Comparison of ENCODE assay signal across 24 cellular contexts in the genomic region with DNA sequence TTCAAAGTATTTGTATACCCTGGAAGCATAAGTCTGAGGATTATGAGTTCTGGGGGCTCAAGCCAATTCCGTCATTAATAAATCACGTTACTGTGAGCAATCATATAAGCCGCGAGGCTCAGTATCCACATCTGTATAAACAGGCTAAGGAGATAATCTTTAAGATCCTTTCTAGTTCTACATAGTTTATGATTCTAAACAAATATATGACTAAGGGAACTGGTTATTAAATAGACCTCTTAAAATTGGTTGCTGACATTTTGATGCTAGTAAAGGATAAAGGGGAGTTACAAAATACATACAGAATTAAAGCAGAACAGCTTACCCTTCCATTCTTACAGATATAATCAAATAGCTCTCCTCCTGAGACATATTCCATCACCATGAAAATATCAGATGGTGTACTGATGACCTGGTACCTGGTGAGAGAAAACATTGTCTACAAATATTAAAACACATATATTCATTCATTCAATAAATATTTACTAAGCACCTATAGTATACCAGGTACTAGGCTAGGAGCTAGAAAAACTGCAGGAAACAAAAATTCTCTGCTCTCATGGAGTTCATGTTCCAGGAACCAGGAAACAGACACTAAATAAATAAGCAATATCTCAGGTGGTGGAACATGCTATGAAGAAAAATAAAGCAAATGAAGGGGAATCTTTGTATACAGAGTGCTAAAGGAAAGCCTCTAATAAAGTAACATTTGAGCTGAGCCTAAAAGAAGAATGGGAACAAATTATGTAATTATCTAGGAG. TPM values are rescaled to one million over a fixed set of nuclear protein-coding genes. Genes with fewer than 3 reads are reported as not detected.
DNase-seq lines count a peak whose midpoint lies in the region; ATAC-seq, FAIRE-seq and TF ChIP-seq lines count a peak whose summit lies in the region.
"Had no signal": no experiment of that assay in that cellular context is flagged by ENCODE, and none has a peak within 500 bp of the region (broad histone marks: within the 10 kb centered on the region; RNA-seq: fewer than 3 reads in every experiment).

No MANE protein-coding gene starts in this region.

- no peaks in the 10 kb centered on the region for H3K27me3 Mint-ChIP-seq in activated CD8-positive, alpha-beta memory T cell treated with anti-CD3 and anti-CD28 coated beads, Interleukin-2, amount 10 ng/mL, durations not matched to agents 7 days and 5 days
- H3K27me3 Mint-ChIP-seq: memory B cell had no signal

- CTCF ChIA-PET in PC-3 (lab: Charles Lee): interaction anchor here (2.0 kb wide), 1 partner anchor 23 kb away, joined by 11 read pairs; the partner anchor contains the start of gene PRKAA1
- CTCF ChIA-PET in activated CD8-positive, alpha-beta memory T cell treated with anti-CD3 and anti-CD28 coated beads, Interleukin-2, amount 10 ng/mL, durations not matched to agents 7 days and 5 days (lab: Charles Lee): interaction anchor here (0.6 to 1.4 kb wide), 4 partner anchors 19 to 42 kb away, joined by 3 to 5 read pairs (median 4); partner anchors contain the start of genes PRKAA1 and TTC33

- H3K4me1 ChIP-seq in PC-3 (ENCODE audit: insufficient read depth, low read length) (peaks cover 29% of the 10 kb centered on the region), colonic mucosa (peaks cover 6% of the 10 kb centered on the region), pancreas (peaks cover 0 to 22% (median 0%) of the 10 kb centered on the region in 3 donors)
- H3K4me1 ChIP-seq: prostate gland had no signal

- H3K79me2 ChIP-seq in PC-3 (ENCODE audit: low read length): peaks cover 29% of the 10 kb centered on the region

- TF ChIP-seq CTCF in PC-3 (conservative IDR thresholded peaks at IDR 0.05; ENCODE audit: low read depth, low read length) (no peak), colonic mucosa (IDR thresholded peaks at IDR 0.05) (no peak), pancreas (IDR thresholded peaks at IDR 0.05) (no peak)

- no peak overlapping the region for H2AFZ ChIP-seq in PC-3 (ENCODE audit: low read length)

- H3K36me3 Mint-ChIP-seq in activated CD8-positive, alpha-beta memory T cell treated with anti-CD3 and anti-CD28 coated beads, Interleukin-2, amount 10 ng/mL, durations not matched to agents 7 days and 5 days: peaks cover 35% of the 10 kb centered on the region

- H3K9me3 Mint-ChIP-seq in activated CD8-positive, alpha-beta memory T cell treated with anti-CD3 and anti-CD28 coated beads, Interleukin-2, amount 10 ng/mL, durations not matched to agents 7 days and 5 days (ENCODE audit: low read depth): no peaks in the 10 kb centered on the region
- H3K9me3 Mint-ChIP-seq: memory B cell, nephron had no signal

- H3K27ac Mint-ChIP-seq in activated CD8-positive, alpha-beta memory T cell treated with anti-CD3 and anti-CD28 coated beads, Interleukin-2, amount 10 ng/mL, durations not matched to agents 7 days and 5 days: no peak overlapping the region
- H3K27ac Mint-ChIP-seq: memory B cell, nephron had no signal

- H3K27ac ChIP-seq in PC-3 (ENCODE audit: low read length): peak overlapping the region; percentile 73
- peak overlapping the region; percentile 58 for H3K27ac ChIP-seq in colonic mucosa
- H3K27ac ChIP-seq in pancreas: peak overlapping the region in 2 of 4 donors; percentile 50 to 68
- H3K27ac ChIP-seq: gastroesophageal sphincter, KMS-11, upper lobe of left lung had no signal

- POLR2A ChIA-PET in PC-3 (lab: Charles Lee; ENCODE audit: unreplicated experiment): no interaction called here

- no peak overlapping the region for H3K4me3 Mint-ChIP-seq in activated CD8-positive, alpha-beta memory T cell treated with anti-CD3 and anti-CD28 coated beads, Interleukin-2, amount 10 ng/mL, durations not matched to agents 7 days and 5 days
- H3K4me3 Mint-ChIP-seq: memory B cell, nephron had no signal

- ATAC-seq in PC-3 (peak; percentile 93), pancreas (peak; percentile 38 to 87 (median 73)), HG02763 (IDR thresholded peaks at IDR 0.05; ENCODE audit: unreplicated experiment) (no peak)
- ATAC-seq in activated CD8-positive, alpha-beta memory T cell treated with anti-CD3 and anti-CD28 coated beads, Interleukin-2, amount 10 ng/mL, durations not matched to agents 7 days and 5 days: no peak
- ATAC-seq: gastroesophageal sphincter; stimulated activated naive CD8-positive, alpha-beta T cell treated with anti-CD3 and anti-CD28 coated beads, Interleukin-15, Interleukin-2, amounts not matched to agents 100 U/mL and 50 U/mL, for 24 hours had no signal

- peaks cover 11% of the 10 kb centered on the region for H3K4me1 Mint-ChIP-seq in activated CD8-positive, alpha-beta memory T cell treated with anti-CD3 and anti-CD28 coated beads, Interleukin-2, amount 10 ng/mL, durations not matched to agents 7 days and 5 days
- H3K4me1 Mint-ChIP-seq: nephron had no signal

- H3K36me3 ChIP-seq in PC-3 (ENCODE audit: low read depth, low read length): peaks cover 36% of the 10 kb centered on the region
- peaks cover 4% of the 10 kb centered on the region for H3K36me3 ChIP-seq in colonic mucosa
- peaks cover 0 to 6% (median 0%) of the 10 kb centered on the region in 3 donors for H3K36me3 ChIP-seq in pancreas
- H3K36me3 ChIP-seq: prostate gland had no signal

- FAIRE-seq in H54 (lab: Jason Lieb, UNC) (peak; percentile 33), pancreas (lab: Jason Lieb, UNC) (no peak)
- FAIRE-seq: TTC549 had no signal

- no peak for DNase-seq in H54 (ENCODE audit: insufficient read length, low spot score)
- DNase-seq in PC-3: peak; percentile 52
- no peak for DNase-seq in colonic mucosa
- DNase-seq in pancreas: no peak
- no peak for DNase-seq in globus pallidus (ENCODE audit: low spot score)
- DNase-seq in activated CD8-positive, alpha-beta memory T cell treated with anti-CD3 and anti-CD28 coated beads, Interleukin-2, amount 10 ng/mL, durations not matched to agents 7 days and 5 days: no peak
- DNase-seq: activated CD4-positive, alpha-beta T cell treated with anti-CD3 and anti-CD28 coated beads for 4 hours; activated gamma-delta T cell; amygdala; GOT3; kidney glomerular epithelial cell; NCI-H1092 treated with DMSO at 0.1 percent for 48 hours; NCI-H2081; NCI-H510A; stimulated activated CD4-positive, alpha-beta T cell treated with anti-CD3 and anti-CD28 coated beads, Interleukin-2, amount 100 ng/mL, for 24 hours; stimulated activated naive CD8-positive, alpha-beta T cell treated with anti-CD3 and anti-CD28 coated beads, Interleukin-15, Interleukin-2, amounts not matched to agents 100 U/mL and 50 U/mL, for 24 hours; upper lobe of left lung had no signal

- no peak for TF ChIP-seq POLR2A in H54 (IDR thresholded peaks at IDR 0.05; ENCODE audit: low read depth, low read length)

- peak overlapping the region; percentile 35 for H3K9ac ChIP-seq in PC-3 (ENCODE audit: low read length)
- peak overlapping the region in 1 of 2 donors; percentile 62 for H3K9ac ChIP-seq in colonic mucosa (ENCODE audit: low read depth in 2 of 2, low read length in 2 of 2)
- H3K9ac ChIP-seq: KMS-11 had no signal

- intact Hi-C loops in PC-3 (cut with micrococcal nuclease): loop anchor here (1.0 to 2.0 kb wide), 2 partner anchors 18 to 21 kb away; no protein-coding TSS in a partner anchor
- intact Hi-C loops in colonic mucosa (cut with DNase I): no loop called here
- intact Hi-C loops in pancreas (cut with DNase I): no loop called here

- peaks cover 13% of the 10 kb centered on the region; the same call in 1 of the 2 replicates for H4K20me1 ChIP-seq in PC-3 (ENCODE audit: low read length)

- H3K4me2 ChIP-seq in PC-3 (ENCODE audit: low read length): peak overlapping the region; percentile 24
- H3K4me2 ChIP-seq: KMS-11 had no signal

- H3K9me3 ChIP-seq in PC-3 (ENCODE audit: low read length): no peaks in the 10 kb centered on the region
- H3K9me3 ChIP-seq in colonic mucosa: no peaks in the 10 kb centered on the region
- no peaks in the 10 kb centered on the region for H3K9me3 ChIP-seq in pancreas
- H3K9me3 ChIP-seq: gastroesophageal sphincter, prostate gland, upper lobe of left lung had no signal

- 64 to 78% methylated on average over 4 of the region's 4 CpGs for WGBS in pancreas, 2 donors

- H3K27me3 ChIP-seq in PC-3 (ENCODE audit: low read length) (no peaks in the 10 kb centered on the region), colonic mucosa (no peaks in the 10 kb centered on the region), pancreas (no peaks in the 10 kb centered on the region)
- H3K27me3 ChIP-seq: gastroesophageal sphincter, upper lobe of left lung had no signal

- H3K9me2 ChIP-seq in PC-3 (replicated peaks; ENCODE audit: low read length): no peaks in the 10 kb centered on the region

- BruUV-seq in PC-3 (replicated peaks; lab: Mats Ljungman, UMichigan): no TSS peak

- peaks cover 15% of the 10 kb centered on the region for H3F3A ChIP-seq in PC-3 (ENCODE audit: low read length, unreplicated experiment)

- no peak overlapping the region for H3K4me3 ChIP-seq in PC-3 (ENCODE audit: low read length)
- H3K4me3 ChIP-seq in colonic mucosa: no peak overlapping the region
- H3K4me3 ChIP-seq in pancreas: no peak overlapping the region
- H3K4me3 ChIP-seq: gastroesophageal sphincter, prostate gland, upper lobe of left lung had no signal

RNA-seq across cellular contexts. Expression of gene TTC33, which starts 19.5 kb away (rescaled TPM):
- total RNA-seq in PC-3 (2014; rRNA removed): 9.0 and 11.6 TPM in 2 replicates
- 10 to 100 TPM; 10.6 to 19.8 TPM for total RNA-seq in colonic mucosa
- total RNA-seq in pancreas: 1 to 10 TPM; 4.3 to 8.7 (median 6.0) TPM
- 1 to 10 TPM; 3.0 to 5.9 TPM for polyA plus RNA-seq in pancreas
- 10 to 100 TPM; 16.3 to 17.7 TPM for total RNA-seq in activated CD8-positive, alpha-beta memory T cell treated with anti-CD3 and anti-CD28 coated beads, Interleukin-2, amount 10 ng/mL, durations not matched to agents 7 days and 5 days

RNA-seq across cellular contexts. Expression of gene PRKAA1, which starts 22.9 kb away (rescaled TPM):
- total RNA-seq in PC-3 (2014; rRNA removed): 84.5 and 86.0 TPM in 2 replicates
- total RNA-seq in colonic mucosa: 100 to 1,000 TPM in 1 of 2 donors, 10 to 100 TPM in 1; 77.4 to 118 TPM
- total RNA-seq in pancreas: 10 to 100 TPM; 23.7 to 42.9 (median 31.6) TPM
- 10 to 100 TPM; 17.5 to 30.9 TPM for polyA plus RNA-seq in pancreas
- 10 to 100 TPM; 64.6 to 76.8 TPM for total RNA-seq in activated CD8-positive, alpha-beta memory T cell treated with anti-CD3 and anti-CD28 coated beads, Interleukin-2, amount 10 ng/mL, durations not matched to agents 7 days and 5 days

RNA-seq across cellular contexts. Expression of gene RPL37, which starts 59.8 kb away (rescaled TPM):
- total RNA-seq in PC-3 (2014; rRNA removed) (2,333 and 2,823 TPM in 2 replicates), colonic mucosa (100 to 1,000 TPM; 867 to 934 TPM), pancreas (100 to 1,000 TPM; 544 to 898 (median 729) TPM)
- 1,000 to 10,000 TPM; 1,071 to 1,157 TPM for polyA plus RNA-seq in pancreas
- total RNA-seq in activated CD8-positive, alpha-beta memory T cell treated with anti-CD3 and anti-CD28 coated beads, Interleukin-2, amount 10 ng/mL, durations not matched to agents 7 days and 5 days: 1,000 to 10,000 TPM; 1,192 to 1,333 TPM

Comparison
In these comparisons a context has a peak if more than half of its experiments do, and no peak if none do; other contexts are left out.
1. ATAC-seq: peak in PC-3 (single experiment) and pancreas (4 of 4); none in HG02763 (single experiment) and activated CD8-positive, alpha-beta memory T cell treated with anti-CD3 and anti-CD28 coated beads, Interleukin-2, amount 10 ng/mL, durations not matched to agents 7 days and 5 days (single experiment).